Comparison of ENCODE assay signal across 8 cellular contexts in genomic region chr2:64525323-64525625, GRCh38. TPM values are rescaled to one million over a fixed set of nuclear protein-coding genes. Genes with fewer than 3 reads are reported as not detected.
DNase-seq lines count a peak whose midpoint lies in the region; ATAC-seq and TF ChIP-seq lines count a peak whose summit lies in the region.

No MANE protein-coding gene starts in this region.

- intact Hi-C loops in lower leg skin (cut with DNase I; ENCODE audit: low total_unique reads) = loop anchor here (10.0 kb wide), 1 partner anchor 350 kb away; no protein-coding TSS in a partner anchor

- peak overlapping the region; percentile 90 to 99 for H3K4me3 Mint-ChIP-seq in stimulated activated naive B cell treated with anti-CD40 and anti-IgM and Interleukin-4, amounts not matched to agents 10 μg/mL and 1 μg/mL and 100 μg/mL, for 72 hours

- no peaks in the 10 kb centered on the region for H3K4me1 ChIP-seq in NT2/D1 (ENCODE audit: insufficient read depth, insufficient read length)

- H3K4me1 Mint-ChIP-seq in stimulated activated naive B cell treated with anti-CD40 and anti-IgM and Interleukin-4, amounts not matched to agents 10 μg/mL and 1 μg/mL and 100 μg/mL, for 72 hours = peaks cover 15 to 44% of the 10 kb centered on the region in 2 donors

- no peaks in the 10 kb centered on the region for H3K9me3 ChIP-seq in NT2/D1 (ENCODE audit: insufficient read depth, low read length)

- H3K4me3 ChIP-seq in NT2/D1 (ENCODE audit: insufficient read length, low read depth) (peak overlapping the region; percentile 91), astrocyte of the spinal cord (ENCODE audit: low read depth, low read length) (peak overlapping the region; percentile 88), lower leg skin (ENCODE audit: low read depth, poor library complexity, severe bottlenecking) (peak overlapping the region; percentile 87)

- peak overlapping the region; percentile 100 for H3K27ac Mint-ChIP-seq in stimulated activated naive B cell treated with anti-CD40 and anti-IgM and Interleukin-4, amounts not matched to agents 10 μg/mL and 1 μg/mL and 100 μg/mL, for 72 hours

- peaks cover 17 to 25% of the 10 kb centered on the region in 2 donors for H3K36me3 Mint-ChIP-seq in stimulated activated naive B cell treated with anti-CD40 and anti-IgM and Interleukin-4, amounts not matched to agents 10 μg/mL and 1 μg/mL and 100 μg/mL, for 72 hours

- peak overlapping the region; percentile 84 for H3K9ac ChIP-seq in NT2/D1 (ENCODE audit: insufficient read length, low read depth)

- in situ Hi-C loops in astrocyte of the spinal cord (cut with HindIII; ENCODE audit: low sequenced_read_pairs) = no loop called here

- no peak for TF ChIP-seq CTCF in astrocyte of the spinal cord (IDR thresholded peaks at IDR 0.05; ENCODE audit: low read depth, low read length)
- no peak for TF ChIP-seq CTCF in lower leg skin (IDR thresholded peaks at IDR 0.05)

- 2 to 4% methylated on average over 4 of the region's 4 CpGs for WGBS in lower leg skin, 2 donors

- no peaks in the 10 kb centered on the region for H3K27me3 ChIP-seq in NT2/D1 (ENCODE audit: insufficient read depth, insufficient read length)

- peak; percentile 20 for DNase-seq in stimulated activated naive CD4-positive, alpha-beta T cell treated with Interleukin-2 at 50 U/mL for 16 hours (lab: John Stamatoyannopoulos, UW)
- DNase-seq in stimulated activated naive CD4-positive, alpha-beta T cell (lab: John Stamatoyannopoulos, UW) = no peak
- DNase-seq in NT2/D1 (ENCODE audit: low read depth, low spot score) (no peak), astrocyte of the spinal cord (ENCODE audit: low read depth, low spot score) (peak; percentile 28), lower leg skin (ENCODE audit: low spot score in 2 of 2) (no peak), UCSD-AML1 (lab: John Stamatoyannopoulos, UW; ENCODE audit: unreplicated experiment) (no peak), NCI-H146 treated with DMSO at 0.1 percent for 48 hours (lab: John Stamatoyannopoulos, UW; ENCODE audit: unreplicated experiment) (no peak)
- DNase-seq in stimulated activated naive B cell treated with anti-CD40 and anti-IgM and Interleukin-4, amounts not matched to agents 10 μg/mL and 1 μg/mL and 100 μg/mL, for 72 hours = peak; percentile 48

- peak; percentile 36 to 41 for ATAC-seq in stimulated activated naive B cell treated with anti-CD40 and anti-IgM and Interleukin-4, amounts not matched to agents 10 μg/mL and 1 μg/mL and 100 μg/mL, for 72 hours (replicated peaks)

- no peak for TF ChIP-seq POLR2A in lower leg skin (IDR thresholded peaks at IDR 0.05)

- no peaks in the 10 kb centered on the region for H3K36me3 ChIP-seq in NT2/D1 (ENCODE audit: insufficient read depth, insufficient read length, low read length)

- no peaks in the 10 kb centered on the region for H3K27me3 Mint-ChIP-seq in stimulated activated naive B cell treated with anti-CD40 and anti-IgM and Interleukin-4, amounts not matched to agents 10 μg/mL and 1 μg/mL and 100 μg/mL, for 72 hours

- peaks cover 0 to 1% of the 10 kb centered on the region in 2 donors for H3K9me3 Mint-ChIP-seq in stimulated activated naive B cell treated with anti-CD40 and anti-IgM and Interleukin-4, amounts not matched to agents 10 μg/mL and 1 μg/mL and 100 μg/mL, for 72 hours

RNA-seq across cellular contexts. Expression of gene AFTPH, which starts 1.1 kb away (rescaled TPM):
- 10 to 100 TPM; 46.4 to 53.8 (median 49.6) TPM for total RNA-seq in lower leg skin

Comparison
In these comparisons a context has a peak if more than half of its experiments do, and no peak if none do; other contexts are left out.
1. DNase-seq: peak in stimulated activated naive CD4-positive, alpha-beta T cell treated with Interleukin-2 at 50 U/mL for 16 hours (single experiment), astrocyte of the spinal cord (single experiment) and stimulated activated naive B cell treated with anti-CD40 and anti-IgM and Interleukin-4, amounts not matched to agents 10 μg/mL and 1 μg/mL and 100 μg/mL, for 72 hours (single experiment); none in stimulated activated naive CD4-positive, alpha-beta T cell (0 of 6), NT2/D1 (single experiment), lower leg skin (0 of 2), UCSD-AML1 (single experiment) and NCI-H146 treated with DMSO at 0.1 percent for 48 hours (single experiment).
2. Peak in every context shown above with its lines, with median percentiles within 50 percentile points of each other: H3K4me3 ChIP-seq.